8 cellular contexts compared by ENCODE assay signal in genomic region chr13:30615851-30616311, GRCh38. TPM values are rescaled to one million over a fixed set of nuclear protein-coding genes. Genes with fewer than 3 reads are reported as not detected.
DNase-seq lines count a peak whose midpoint lies in the region; ATAC-seq and TF ChIP-seq lines count a peak whose summit lies in the region.

No MANE protein-coding gene starts in this region.

- TF ChIP-seq CTCF in epithelial cell of proximal tubule (conservative IDR thresholded peaks at IDR 0.05; ENCODE audit: low read depth, low read length) = no peak
- TF ChIP-seq CTCF in prostate gland (IDR thresholded peaks at IDR 0.05) = no peak

- peak overlapping the region; percentile 98 for H3K9ac ChIP-seq in NT2/D1 (ENCODE audit: insufficient read length, low read depth)

- peak overlapping the region; percentile 100 for H3K27ac ChIP-seq in prostate gland

- no peaks in the 10 kb centered on the region for H3K9me3 ChIP-seq in NT2/D1 (ENCODE audit: insufficient read depth, low read length)
- H3K9me3 ChIP-seq in prostate gland = no peaks in the 10 kb centered on the region

- DNase-seq in DMS79 treated with DMSO at 0.1 percent for 48 hours (lab: John Stamatoyannopoulos, UW) (peak; percentile 49), DMS79 (lab: John Stamatoyannopoulos, UW) (no peak), NT2/D1 (ENCODE audit: low read depth, low spot score) (no peak), epithelial cell of proximal tubule (ENCODE audit: low read depth) (no peak), prostate gland (ENCODE audit: low spot score) (no peak), Ammon's horn (ENCODE audit: low spot score) (no peak), SHP77 (lab: John Stamatoyannopoulos, UW) (no peak)

- H3K36me3 ChIP-seq in NT2/D1 (ENCODE audit: insufficient read depth, insufficient read length, low read length) (peaks cover 9% of the 10 kb centered on the region), prostate gland (no peaks in the 10 kb centered on the region)

- ATAC-seq in HG02852 (IDR thresholded peaks at IDR 0.05; ENCODE audit: unreplicated experiment) = no peak

- under 1% methylated on average over 7 of the region's 7 CpGs for WGBS in prostate gland

- H3K4me3 ChIP-seq in NT2/D1 (ENCODE audit: insufficient read length, low read depth) (peak overlapping the region; percentile 75), epithelial cell of proximal tubule (ENCODE audit: low read depth, low read length) (peak overlapping the region; percentile 93), prostate gland (peak overlapping the region; percentile 61 to 68)

- TF ChIP-seq POLR2A in prostate gland (IDR thresholded peaks at IDR 0.05) = peak; percentile 37

- intact Hi-C loops in prostate gland (cut with DNase I) = loop anchor here (2.0 to 10.0 kb wide), 8 partner anchors 151 to 484 kb away; partner anchors contain the start of genes HMGB1, KATNAL1 and UBE2L5

- H3K4me1 ChIP-seq in NT2/D1 (ENCODE audit: insufficient read depth, insufficient read length) (no peaks in the 10 kb centered on the region), prostate gland (replicated peaks) (no peaks in the 10 kb centered on the region)

- H3K27me3 ChIP-seq in NT2/D1 (ENCODE audit: insufficient read depth, insufficient read length) (no peaks in the 10 kb centered on the region), prostate gland (replicated peaks; ENCODE audit: insufficient read depth) (no peaks in the 10 kb centered on the region)

RNA-seq across cellular contexts. Expression of gene USPL1, which starts 1.8 kb away (rescaled TPM):
- total RNA-seq in epithelial cell of proximal tubule (13.2 and 14.3 TPM in 2 replicates), prostate gland (10 to 100 TPM; 20.1 to 24.4 TPM)
